8 cellular contexts compared by ENCODE assay signal in genomic region chr9:129413537-129414376, GRCh38.
DNase-seq lines count a peak whose midpoint lies in the region; ATAC-seq, FAIRE-seq and TF ChIP-seq lines count a peak whose summit lies in the region.

No MANE protein-coding gene starts in this region.

- no peaks in the 10 kb centered on the region for H3K36me3 ChIP-seq in adrenal gland (replicated peaks in 1 of 2)
- H3K36me3 ChIP-seq in heart right ventricle = no peaks in the 10 kb centered on the region
- H3K36me3 ChIP-seq in transverse colon = no peaks in the 10 kb centered on the region

- no peaks in the 10 kb centered on the region for H3K9me3 ChIP-seq in adrenal gland (replicated peaks in 1 of 3)
- H3K9me3 ChIP-seq in heart right ventricle = no peaks in the 10 kb centered on the region
- H3K9me3 ChIP-seq in transverse colon = no peaks in the 10 kb centered on the region

- peak; percentile 97 for DNase-seq in GM12892 (ENCODE audit: insufficient read length)
- DNase-seq in NCI-H146 (lab: John Stamatoyannopoulos, UW) = peak; percentile 89
- peak; percentile 97 for DNase-seq in T follicular helper cell (ENCODE audit: low read depth)
- peak; percentile 98 to 100 (median 99) for DNase-seq in adrenal gland
- DNase-seq in heart right ventricle = peak; percentile 99 to 100
- DNase-seq in pons (ENCODE audit: low spot score) = peak; percentile 93
- peak; percentile 99 for DNase-seq in transverse colon

- H3K27ac ChIP-seq in adrenal gland (peak overlapping the region; percentile 98 to 100 (median 99)), heart right ventricle (peak overlapping the region; percentile 97 to 100 (median 100)), transverse colon (peak overlapping the region; percentile 97 to 100 (median 99))

- peak; percentile 88 for ATAC-seq in HG02852 (IDR thresholded peaks at IDR 0.05; ENCODE audit: unreplicated experiment)
- ATAC-seq in heart right ventricle = peak; percentile 85 to 92 (median 88)

- TF ChIP-seq POLR2A in GM12892 (IDR thresholded peaks at IDR 0.05; ENCODE audit: low read depth, low read length) (peak; percentile 72; the same call in 1 of the 2 replicates), adrenal gland (IDR thresholded peaks at IDR 0.05) (peak; percentile 67 to 78), transverse colon (IDR thresholded peaks at IDR 0.05) (peak; percentile 75)

- intact Hi-C loops in adrenal gland (cut with DNase I) (no loop called here), heart right ventricle (cut with DNase I) (loop anchor here in 8 of 10 donors (1.0 to 10.0 kb wide), 14 partner anchors 47 to 276 kb away; partner anchors contain the start of gene IER5L (in 2 of the 8)), transverse colon (cut with DNase I; ENCODE audit: low total_unique reads) (no loop called here)

- TF ChIP-seq EP300 in transverse colon (IDR thresholded peaks at IDR 0.05; ENCODE audit: low read depth) = peak; percentile 23

- H3K4me1 ChIP-seq in adrenal gland (replicated peaks in 1 of 2) (peaks cover 19 to 22% of the 10 kb centered on the region in 2 donors), heart right ventricle (peaks cover 18 to 53% (median 31%) of the 10 kb centered on the region in 9 donors), transverse colon (peaks cover 22 to 30% (median 27%) of the 10 kb centered on the region in 4 donors)

- in situ Hi-C loops in transverse colon (cut with MboI; ENCODE audit: low pct_ligation_motif_present in 1 of 4, low pct_unique_long_range_greater_than_20kb in 1 of 4, low sequenced_read_pairs in 3 of 4) = no loop called here

- H3K27me3 ChIP-seq in adrenal gland (no peaks in the 10 kb centered on the region), heart right ventricle (no peaks in the 10 kb centered on the region), transverse colon (no peaks in the 10 kb centered on the region)

- 0 to 4% (median 2%) methylated on average over 11 to 84 of the region's 84 CpGs for WGBS in adrenal gland, 4 donors
- 1 to 2% methylated on average over 73 to 84 of the region's 84 CpGs for WGBS in heart right ventricle, 2 donors
- 2% methylated on average over 57 of the region's 84 CpGs; no CpG with 5 or more reads in 1 of the 2 donors for WGBS in transverse colon (ENCODE audit: low coverage in 1 of 2), 2 donors

- peak; percentile 98 for FAIRE-seq in GM12892 (lab: Jason Lieb, UNC)

- TF ChIP-seq CTCF in adrenal gland (IDR thresholded peaks at IDR 0.05) (peak in 1 of 6 experiments; percentile 21), heart right ventricle (IDR thresholded peaks at IDR 0.05) (no peak), transverse colon (IDR thresholded peaks at IDR 0.05) (no peak)

- H3K4me3 ChIP-seq in adrenal gland (peak overlapping the region in 3 of 4 donors; percentile 45 to 71 (median 51)), heart right ventricle (peak overlapping the region; percentile 47 to 74 (median 61)), transverse colon (peak overlapping the region; percentile 49 to 79 (median 62))

Comparison
In these comparisons a context has a peak if more than half of its experiments do, and no peak if none do; other contexts are left out.
1. Peak in every context shown above with its lines: DNase-seq, ATAC-seq, H3K4me3 ChIP-seq and H3K27ac ChIP-seq.
2. intact Hi-C loops: an anchor here in heart right ventricle (1.0 to 10.0 kb wide); none called in adrenal gland and transverse colon.